In the genomic region with DNA sequence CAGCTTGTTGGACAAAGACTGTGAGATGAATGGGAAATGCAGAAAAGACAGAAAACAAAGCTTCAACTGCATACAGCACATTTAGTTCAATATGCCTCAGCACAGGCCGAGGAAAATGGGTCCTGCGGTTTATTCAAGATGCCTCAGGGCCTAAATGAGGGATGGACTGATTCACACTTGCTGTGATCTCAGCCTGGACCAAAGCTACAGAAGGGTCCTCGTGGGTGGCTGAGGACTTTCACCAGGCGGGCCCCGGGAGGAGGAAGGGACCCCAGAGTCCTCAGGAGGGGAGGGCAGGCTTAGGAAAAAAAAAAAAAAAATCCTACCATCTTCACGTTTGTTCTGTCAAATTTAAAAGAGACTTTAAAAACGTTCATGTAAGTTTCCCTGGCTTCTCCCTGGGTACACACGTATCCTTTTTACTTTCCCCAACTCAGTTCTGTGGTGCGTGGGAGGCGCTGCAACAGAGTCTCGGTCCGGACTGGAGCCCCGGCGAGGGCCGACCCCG, we compare ENCODE assay signal across 8 cellular contexts. TPM values are rescaled to one million over a fixed set of nuclear protein-coding genes. Genes with fewer than 3 reads are reported as not detected.
DNase-seq lines count a peak whose midpoint lies in the region; ATAC-seq and TF ChIP-seq lines count a peak whose summit lies in the region.

No MANE protein-coding gene starts in this region.

- H3K4me3 ChIP-seq in fibroblast of villous mesenchyme (ENCODE audit: low read depth, low read length) (peak overlapping the region; percentile 63), parathyroid adenoma (ENCODE audit: low read depth, low read length) (peak overlapping the region; percentile 49)

- ATAC-seq in HG03066 (IDR thresholded peaks at IDR 0.05; ENCODE audit: low read depth, unreplicated experiment) (peak; percentile 20), WTC11 (peak; percentile 6), HG02884 (IDR thresholded peaks at IDR 0.05; ENCODE audit: unreplicated experiment) (no peak)

- no peaks in the 10 kb centered on the region for H3K36me3 ChIP-seq in parathyroid adenoma (ENCODE audit: control insufficient read depth, insufficient read depth, low read length)

- H3K4me2 ChIP-seq in parathyroid adenoma (ENCODE audit: low read length) = peak overlapping the region; percentile 79

- H3K9me3 Mint-ChIP-seq in WTC11 = no peaks in the 10 kb centered on the region

- H3K27ac Mint-ChIP-seq in WTC11 = no peak overlapping the region

- peak overlapping the region; percentile 97 for H2AFZ ChIP-seq in parathyroid adenoma

- H3K9me3 ChIP-seq in parathyroid adenoma (ENCODE audit: control insufficient read depth, low read length) = no peaks in the 10 kb centered on the region

- CTCF ChIA-PET in WTC11 (lab: Charles Lee) = interaction anchor here (0.6 to 3.3 kb wide), 34 partner anchors 9 to 337 kb away, joined by 3 to 44 read pairs (median 5); partner anchors contain the start of genes ZNF212, ZNF282, ZNF398 and ZNF777

- no peaks in the 10 kb centered on the region for H3K4me1 ChIP-seq in parathyroid adenoma

- peak overlapping the region; percentile 7 for H3K27ac ChIP-seq in parathyroid adenoma

- H3K9ac ChIP-seq in parathyroid adenoma = peak overlapping the region; percentile 43

- no peaks in the 10 kb centered on the region for H3K79me2 ChIP-seq in parathyroid adenoma

- peak overlapping the region; percentile 79 for H3K4me3 Mint-ChIP-seq in WTC11

- POLR2A ChIA-PET in WTC11 (lab: Charles Lee) = interaction anchor here (0.6 to 1.8 kb wide), 4 partner anchors 14 to 94 kb away, joined by 3 to 14 read pairs (median 6); partner anchors contain the start of gene ZNF282

- no peak for TF ChIP-seq CTCF in WTC11 (IDR thresholded peaks at IDR 0.05)
- no peak for TF ChIP-seq CTCF in fibroblast of villous mesenchyme (IDR thresholded peaks at IDR 0.05; ENCODE audit: insufficient read depth, low read depth, low read length)
- TF ChIP-seq CTCF in parathyroid adenoma (IDR thresholded peaks at IDR 0.05) = no peak

- peaks cover 4% of the 10 kb centered on the region; the same call in 1 of the 2 replicates for H3K36me3 Mint-ChIP-seq in WTC11

- H3K27me3 Mint-ChIP-seq in WTC11 (ENCODE audit: low read depth) = peaks cover 23% of the 10 kb centered on the region

- H3K27me3 ChIP-seq in parathyroid adenoma (ENCODE audit: control insufficient read depth, insufficient read depth, low read length) = no peaks in the 10 kb centered on the region

- DNase-seq in NCI-H2227 treated with DMSO at 0.1 percent for 48 hours (lab: John Stamatoyannopoulos, UW) (peak; percentile 49), NCI-H2227 (lab: John Stamatoyannopoulos, UW; ENCODE audit: unreplicated experiment) (no peak), WTC11 (ENCODE audit: low spot score) (no peak), fibroblast of villous mesenchyme (ENCODE audit: low read depth) (peak; percentile 44), NOMO-1 treated with DMSO at 0.1 percent for 48 hours (lab: John Stamatoyannopoulos, UW; ENCODE audit: unreplicated experiment) (no peak)

- H3K4me1 Mint-ChIP-seq in WTC11 = no peaks in the 10 kb centered on the region

TF ChIP-seq in WTC11, 78 proteins besides CTCF, POLR2A, EP300 and RAD21:
- TF ChIP-seq, protein P1, sequence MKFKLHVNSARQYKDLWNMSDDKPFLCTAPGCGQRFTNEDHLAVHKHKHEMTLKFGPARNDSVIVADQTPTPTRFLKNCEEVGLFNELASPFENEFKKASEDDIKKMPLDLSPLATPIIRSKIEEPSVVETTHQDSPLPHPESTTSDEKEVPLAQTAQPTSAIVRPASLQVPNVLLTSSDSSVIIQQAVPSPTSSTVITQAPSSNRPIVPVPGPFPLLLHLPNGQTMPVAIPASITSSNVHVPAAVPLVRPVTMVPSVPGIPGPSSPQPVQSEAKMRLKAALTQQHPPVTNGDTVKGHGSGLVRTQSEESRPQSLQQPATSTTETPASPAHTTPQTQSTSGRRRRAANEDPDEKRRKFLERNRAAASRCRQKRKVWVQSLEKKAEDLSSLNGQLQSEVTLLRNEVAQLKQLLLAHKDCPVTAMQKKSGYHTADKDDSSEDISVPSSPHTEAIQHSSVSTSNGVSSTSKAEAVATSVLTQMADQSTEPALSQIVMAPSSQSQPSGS (CRISPR knock-in tag; IDR thresholded peaks at IDR 0.05; ENCODE audit: borderline replicate concordance, low read depth) = no peak
- TF ChIP-seq KAT7 (CRISPR knock-in tag; IDR thresholded peaks at IDR 0.05; ENCODE audit: borderline replicate concordance) = no peak
- no peak for TF ChIP-seq IRF1 (CRISPR knock-in tag; IDR thresholded peaks at IDR 0.05)
- TF ChIP-seq, protein P2, sequence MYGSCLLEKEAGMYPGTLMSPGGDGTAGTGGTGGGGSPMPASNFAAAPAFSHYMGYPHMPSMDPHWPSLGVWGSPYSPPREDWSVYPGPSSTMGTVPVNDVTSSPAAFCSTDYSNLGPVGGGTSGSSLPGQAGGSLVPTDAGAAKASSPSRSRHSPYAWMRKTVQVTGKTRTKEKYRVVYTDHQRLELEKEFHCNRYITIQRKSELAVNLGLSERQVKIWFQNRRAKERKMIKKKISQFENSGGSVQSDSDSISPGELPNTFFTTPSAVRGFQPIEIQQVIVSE (CRISPR knock-in tag; IDR thresholded peaks at IDR 0.05; ENCODE audit: borderline replicate concordance) = no peak
- TF ChIP-seq, protein P3, sequence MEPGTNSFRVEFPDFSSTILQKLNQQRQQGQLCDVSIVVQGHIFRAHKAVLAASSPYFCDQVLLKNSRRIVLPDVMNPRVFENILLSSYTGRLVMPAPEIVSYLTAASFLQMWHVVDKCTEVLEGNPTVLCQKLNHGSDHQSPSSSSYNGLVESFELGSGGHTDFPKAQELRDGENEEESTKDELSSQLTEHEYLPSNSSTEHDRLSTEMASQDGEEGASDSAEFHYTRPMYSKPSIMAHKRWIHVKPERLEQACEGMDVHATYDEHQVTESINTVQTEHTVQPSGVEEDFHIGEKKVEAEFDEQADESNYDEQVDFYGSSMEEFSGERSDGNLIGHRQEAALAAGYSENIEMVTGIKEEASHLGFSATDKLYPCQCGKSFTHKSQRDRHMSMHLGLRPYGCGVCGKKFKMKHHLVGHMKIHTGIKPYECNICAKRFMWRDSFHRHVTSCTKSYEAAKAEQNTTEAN (CRISPR knock-in tag; IDR thresholded peaks at IDR 0.05) = no peak
- no peak for TF ChIP-seq NR2C2 (CRISPR knock-in tag; IDR thresholded peaks at IDR 0.05)

RNA-seq across cellular contexts. Expression of gene ZNF783, which starts 0.6 kb away (rescaled TPM):
- total RNA-seq in WTC11 (2021) (9.9 to 12.1 TPM (median 12.0 TPM) in 3 replicates), fibroblast of villous mesenchyme (8.6 and 9.0 TPM in 2 replicates)

RNA-seq across cellular contexts. Expression of gene ZNF212, which starts 21.9 kb away (rescaled TPM):
- 19.7 to 23.0 TPM (median 21.7 TPM) in 3 replicates for total RNA-seq in WTC11 (2021)
- 5.8 and 6.5 TPM in 2 replicates for total RNA-seq in fibroblast of villous mesenchyme

Comparison
In these comparisons a context has a peak if more than half of its experiments do, and no peak if none do; other contexts are left out.
1. DNase-seq: peak in NCI-H2227 treated with DMSO at 0.1 percent for 48 hours (single experiment) and fibroblast of villous mesenchyme (single experiment); none in NCI-H2227 (single experiment), WTC11 (single experiment) and NOMO-1 treated with DMSO at 0.1 percent for 48 hours (single experiment).